Comparison of ENCODE assay signal across 8 cellular contexts in the genomic region with DNA sequence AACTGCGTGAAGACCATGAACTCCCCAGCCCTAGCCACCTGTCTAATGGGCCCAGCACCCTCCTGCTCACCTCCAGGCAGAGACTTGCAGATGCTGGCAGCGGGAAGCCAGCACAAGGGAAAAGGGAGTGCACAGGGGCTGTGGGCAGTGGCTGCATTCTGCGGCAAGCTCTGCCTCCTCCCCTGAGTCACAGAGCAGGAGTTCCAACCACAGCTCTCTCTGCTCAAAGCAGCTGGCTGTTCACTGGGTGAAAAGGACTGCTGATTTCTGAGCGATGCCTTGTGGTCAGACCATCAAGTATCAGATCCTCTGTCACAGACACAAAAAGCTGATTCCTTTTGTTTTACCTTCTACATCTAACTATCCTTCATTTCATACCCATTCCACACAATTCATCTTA. TPM values are rescaled to one million over a fixed set of nuclear protein-coding genes. Genes with fewer than 3 reads are reported as not detected.
DNase-seq lines count a peak whose midpoint lies in the region; ATAC-seq, FAIRE-seq and TF ChIP-seq lines count a peak whose summit lies in the region.

No MANE protein-coding gene starts in this region.

- no TSS peak for BruUV-seq in GM12878 (replicated peaks; lab: Mats Ljungman, UMichigan)

- TF ChIP-seq EP300 in GM12878 (IDR thresholded peaks at IDR 0.05; ENCODE audit: borderline replicate concordance in 1 of 2, control insufficient read depth in 1 of 2, low read depth in 2 of 2, low read length in 2 of 2) (no peak), gastroesophageal sphincter (IDR thresholded peaks at IDR 0.05) (no peak)

- TF ChIP-seq CTCF in GM12878 (IDR thresholded peaks at IDR 0.05 in 2 of 3, conservative IDR thresholded peaks at IDR 0.05 in 1 of 3; ENCODE audit: control insufficient read depth in 2 of 3, extremely low read depth in 1 of 3, insufficient read depth in 1 of 3, low read depth in 3 of 3, low read length in 3 of 3) (no peak), CD14-positive monocyte (IDR thresholded peaks at IDR 0.05) (no peak), gastroesophageal sphincter (IDR thresholded peaks at IDR 0.05) (no peak)

- peak overlapping the region; percentile 82 for H3K4me2 ChIP-seq in GM12878 (ENCODE audit: control insufficient read depth, insufficient read depth)

- peaks cover 19% of the 10 kb centered on the region for H3K4me1 Mint-ChIP-seq in CD14-positive monocyte

- H3K9ac ChIP-seq in GM12878 (ENCODE audit: control insufficient read depth, insufficient read depth, low read length), result no peak overlapping the region

- 32% methylated on average over 4 of the region's 4 CpGs for WGBS in GM12878 (ENCODE audit: insufficient coverage, insufficient replicate concordance, low lambda C conversion rate, missing lambda C conversion rate)
- 65 to 69% methylated on average over 2 to 3 of the region's 4 CpGs for WGBS in gastroesophageal sphincter (ENCODE audit: low coverage in 1 of 2), 2 donors

- no peak overlapping the region for H3K4me3 Mint-ChIP-seq in CD14-positive monocyte

- no peaks in the 10 kb centered on the region for H4K20me1 ChIP-seq in GM12878 (ENCODE audit: control insufficient read depth, insufficient read depth)

- CTCF ChIA-PET in GM12878 (lab: Yijun Ruan, JAX), result interaction anchor here (0.6 to 6.6 kb wide), 21 partner anchors 9 to 665 kb away, joined by 3 to 202 read pairs (median 4); no protein-coding TSS in a partner anchor

- FAIRE-seq in GM12878 (lab: Jason Lieb, UNC), result peak; percentile 99

- SMC1A ChIA-PET in GM12878 (lab: Charles Lee; ENCODE audit: uncharacterized antibody, unreplicated experiment), result interaction anchor here (0.9 to 4.8 kb wide), 14 partner anchors 9 to 666 kb away, joined by 3 to 94 read pairs (median 5); no protein-coding TSS in a partner anchor

- no peak for TF ChIP-seq RAD21 in GM12878 (IDR thresholded peaks at IDR 0.05; ENCODE audit: insufficient read depth, low read depth, low read length)

- no peaks in the 10 kb centered on the region; the same call in 2 of the 3 replicates for H3K9me3 ChIP-seq in GM12878 (replicated peaks; ENCODE audit: control insufficient read depth, insufficient read depth, low read length)
- H3K9me3 ChIP-seq in gastroesophageal sphincter, result no peaks in the 10 kb centered on the region

- H3K36me3 Mint-ChIP-seq in CD14-positive monocyte, result peaks cover 0 to 2% of the 10 kb centered on the region in 2 donors

- H3K27me3 Mint-ChIP-seq in CD14-positive monocyte (ENCODE audit: low read depth in 3 of 3), result peaks cover 52 to 78% (median 65%) of the 10 kb centered on the region in 3 donors

- no peaks in the 10 kb centered on the region for H3K36me3 ChIP-seq in GM12878 (ENCODE audit: control insufficient read depth in 2 of 2, insufficient read depth in 2 of 2, low read length in 1 of 2)
- no peaks in the 10 kb centered on the region for H3K36me3 ChIP-seq in gastroesophageal sphincter

- POLR2A ChIA-PET in GM12878 (lab: Charles Lee), result no interaction called here

- H3K4me1 ChIP-seq in GM12878 (ENCODE audit: control insufficient read depth, insufficient read depth, low read length) (peaks cover 12% of the 10 kb centered on the region), gastroesophageal sphincter (peaks cover 0 to 23% (median 13%) of the 10 kb centered on the region in 3 donors)

- no peak overlapping the region for H3K27ac Mint-ChIP-seq in CD14-positive monocyte

- H3K27ac ChIP-seq in GM12878 (ENCODE audit: control insufficient read depth, insufficient read depth), result no peak overlapping the region
- no peak overlapping the region for H3K27ac ChIP-seq in gastroesophageal sphincter

- H3K27me3 ChIP-seq in GM12878 (replicated peaks in 1 of 2; ENCODE audit: control insufficient read depth in 2 of 2, insufficient read depth in 2 of 2, low read length in 1 of 2), result peaks cover 2 to 13% of the 10 kb centered on the region in 2 experiments; a peak in 3 of 4 replicates
- H3K27me3 ChIP-seq in gastroesophageal sphincter, result peaks cover 100% of the 10 kb centered on the region

- no peak for TF ChIP-seq POLR2A in GM12878 (IDR thresholded peaks at IDR 0.05; ENCODE audit: low read depth, low read length)
- no peak for TF ChIP-seq POLR2A in gastroesophageal sphincter (IDR thresholded peaks at IDR 0.05)

- H3K4me3 ChIP-seq in GM12878 (no peak overlapping the region), gastroesophageal sphincter (no peak overlapping the region)

- no peak overlapping the region; the same call in 1 of the 2 replicates for H2AFZ ChIP-seq in GM12878 (ENCODE audit: control insufficient read depth, low read depth, low read length)

- no peaks in the 10 kb centered on the region for H3K79me2 ChIP-seq in GM12878 (ENCODE audit: control insufficient read depth, insufficient read depth, low read length)

- peak; percentile 41 for DNase-seq in EL
- DNase-seq in GM12878 (ENCODE audit: low read depth, low spot score), result peak; percentile 60
- no peak for DNase-seq in activated CD4-positive, CD25-positive, alpha-beta regulatory T cell (lab: John Stamatoyannopoulos, UW)
- no peak for DNase-seq in CD14-positive monocyte (ENCODE audit: low spot score)
- DNase-seq in SHP77 (lab: John Stamatoyannopoulos, UW), result no peak

- peaks cover 0 to 15% (median 6%) of the 10 kb centered on the region in 7 donors for H3K9me3 Mint-ChIP-seq in CD14-positive monocyte

- in situ Hi-C loops in GM12878 (cut with MboI), result loop anchor here (5.0 to 10.0 kb wide), 3 partner anchors 266 to 641 kb away; no protein-coding TSS in a partner anchor

- RAD21 ChIA-PET in GM12878 (lab: Charles Lee; ENCODE audit: unreplicated experiment), result interaction anchor here (0.5 to 3.2 kb wide), 16 partner anchors 9 to 1617 kb away, joined by 3 to 75 read pairs (median 4); no protein-coding TSS in a partner anchor

- intact Hi-C loops in GM12878 (cut with micrococcal nuclease; ENCODE audit: unreplicated experiment), result loop anchor here (10.0 kb wide), 2 partner anchors 109 to 839 kb away; partner anchors contain the start of gene NKX2-4
- intact Hi-C loops in CD14-positive monocyte (cut with micrococcal nuclease), result loop anchor here (5.0 to 10.0 kb wide), 2 partner anchors 109 to 641 kb away; partner anchors contain the start of gene NKX2-4 (in 1 of the 2)

- ATAC-seq in GM19468 (IDR thresholded peaks at IDR 0.05; ENCODE audit: extremely low read depth, unreplicated experiment) (peak; percentile 87), HG03354 (IDR thresholded peaks at IDR 0.05; ENCODE audit: poor library complexity, severe bottlenecking, unreplicated experiment) (peak; percentile 82), GM12878 (peak; percentile 95), gastroesophageal sphincter (no peak)

TF ChIP-seq in GM12878, 131 proteins besides CTCF, POLR2A, EP300 and RAD21 (continues in another document):
- no peak for TF ChIP-seq TBL1XR1 (IDR thresholded peaks at IDR 0.05; ENCODE audit: low read depth, low read length)
- no peak for TF ChIP-seq EED (IDR thresholded peaks at IDR 0.05; ENCODE audit: low read depth)
- TF ChIP-seq IKZF2 (IDR thresholded peaks at IDR 0.05), result peak; percentile 40 to 45; a peak in 2 of 4 replicates
- TF ChIP-seq, protein P1, sequence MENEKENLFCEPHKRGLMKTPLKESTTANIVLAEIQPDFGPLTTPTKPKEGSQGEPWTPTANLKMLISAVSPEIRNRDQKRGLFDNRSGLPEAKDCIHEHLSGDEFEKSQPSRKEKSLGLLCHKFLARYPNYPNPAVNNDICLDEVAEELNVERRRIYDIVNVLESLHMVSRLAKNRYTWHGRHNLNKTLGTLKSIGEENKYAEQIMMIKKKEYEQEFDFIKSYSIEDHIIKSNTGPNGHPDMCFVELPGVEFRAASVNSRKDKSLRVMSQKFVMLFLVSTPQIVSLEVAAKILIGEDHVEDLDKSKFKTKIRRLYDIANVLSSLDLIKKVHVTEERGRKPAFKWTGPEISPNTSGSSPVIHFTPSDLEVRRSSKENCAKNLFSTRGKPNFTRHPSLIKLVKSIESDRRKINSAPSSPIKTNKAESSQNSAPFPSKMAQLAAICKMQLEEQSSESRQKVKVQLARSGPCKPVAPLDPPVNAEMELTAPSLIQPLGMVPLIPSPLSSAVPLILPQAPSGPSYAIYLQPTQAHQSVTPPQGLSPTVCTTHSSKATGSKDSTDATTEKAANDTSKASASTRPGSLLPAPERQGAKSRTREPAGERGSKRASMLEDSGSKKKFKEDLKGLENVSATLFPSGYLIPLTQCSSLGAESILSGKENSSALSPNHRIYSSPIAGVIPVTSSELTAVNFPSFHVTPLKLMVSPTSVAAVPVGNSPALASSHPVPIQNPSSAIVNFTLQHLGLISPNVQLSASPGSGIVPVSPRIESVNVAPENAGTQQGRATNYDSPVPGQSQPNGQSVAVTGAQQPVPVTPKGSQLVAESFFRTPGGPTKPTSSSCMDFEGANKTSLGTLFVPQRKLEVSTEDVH (IDR thresholded peaks at IDR 0.05; ENCODE audit: low read depth, partially characterized antibody), result no peak
- no peak for TF ChIP-seq MYB (IDR thresholded peaks at IDR 0.05; ENCODE audit: borderline replicate concordance, low read depth, low read length)
- TF ChIP-seq ATF7 (IDR thresholded peaks at IDR 0.05; ENCODE audit: low read depth), result no peak
- no peak for TF ChIP-seq RELA (IDR thresholded peaks at IDR 0.05; ENCODE audit: borderline replicate concordance, partially characterized antibody)
- no peak for TF ChIP-seq SIN3A (IDR thresholded peaks at IDR 0.05; ENCODE audit: low read depth, low read length)

RNA-seq across cellular contexts. Expression of gene NKX2-2, which starts 10.5 kb away (rescaled TPM):
- not detected in 2 replicates for total RNA-seq in GM12878 (2013; cell fraction: nucleolus; rRNA removed)
- total RNA-seq in GM12878 (2014; rRNA removed), result not detected in 2 replicates
- not detected in 2 replicates for total RNA-seq in GM12878 (2014; rRNA removed; fragmentation: Illumina TruSeq; extraction: Trizol)
- total RNA-seq in GM12878 (2021), result not detected in 2 replicates
- polyA plus RNA-seq in GM12878 (2011; ENCODE audit: low read depth), result not detected
- not detected in 2 replicates for polyA plus RNA-seq in GM12878 (2011; rRNA removed)
- not detected in 2 replicates for polyA plus RNA-seq in GM12878 (2011; cell fraction: cytosol; rRNA removed)
- polyA plus RNA-seq in GM12878 (2011; cell fraction: nucleus; rRNA removed), result not detected in 2 replicates
- polyA plus RNA-seq in GM12878 (2012), result not detected in 2 replicates
- not detected in 2 replicates for polyA plus RNA-seq in GM12878 (2014; fragmentation: Illumina TruSeq; extraction: Trizol)
- polyA plus RNA-seq in GM12878 (2014; fragmentation: Nextera tagmentation; extraction: Ambion mirVana), result not detected
- not detected in 2 replicates for polyA plus RNA-seq in GM12878 (2014; rRNA removed)
- polyA plus RNA-seq in GM12878 (2016; fragmentation: Nextera tagmentation; extraction: Ambion mirVana), result not detected
- polyA minus RNA-seq in GM12878 (2011; rRNA and poly(A)+ RNA removed), result not detected in 2 replicates
- not detected in 2 replicates for polyA minus RNA-seq in GM12878 (2011; cell fraction: cytosol; rRNA and poly(A)+ RNA removed)
- not detected in 2 replicates for polyA minus RNA-seq in GM12878 (2011; cell fraction: nucleus; rRNA and poly(A)+ RNA removed)
- not detected for polyA plus RNA-seq in CD14-positive monocyte
- total RNA-seq in gastroesophageal sphincter, result not detected

Comparison
In these comparisons a context has a peak if more than half of its experiments do, and no peak if none do; other contexts are left out.
1. DNase-seq: peak in EL (single experiment) and GM12878 (single experiment); none in activated CD4-positive, CD25-positive, alpha-beta regulatory T cell (0 of 4), CD14-positive monocyte (single experiment) and SHP77 (0 of 2).